Comparison of ENCODE assay signal across 19 cellular contexts in the genomic region with DNA sequence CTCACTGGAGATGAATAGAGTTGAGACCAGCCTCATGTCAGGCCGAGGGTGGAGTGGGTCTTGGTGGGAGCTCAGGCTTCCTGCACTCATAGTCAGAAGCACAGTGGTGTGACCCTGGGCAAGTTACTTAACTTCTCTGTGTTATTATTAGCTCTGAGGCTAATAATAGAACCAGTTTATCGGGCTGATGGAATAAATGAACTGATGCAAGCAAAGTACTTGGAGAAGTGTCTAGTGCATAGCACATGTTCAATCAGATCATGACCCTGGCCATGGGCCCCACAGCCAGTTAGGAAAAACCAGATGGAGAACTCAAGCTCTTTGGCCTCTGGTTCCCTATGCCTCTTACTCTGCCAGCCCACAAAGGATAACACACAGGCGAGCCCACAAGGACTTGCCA. TPM values are rescaled to one million over a fixed set of nuclear protein-coding genes. Genes with fewer than 3 reads are reported as not detected.
DNase-seq lines count a peak whose midpoint lies in the region; ATAC-seq and TF ChIP-seq lines count a peak whose summit lies in the region.
"Had no signal": no experiment of that assay in that cellular context is flagged by ENCODE, and none has a peak within 500 bp of the region (broad histone marks: within the 10 kb centered on the region; RNA-seq: fewer than 3 reads in every experiment).

No MANE protein-coding gene starts in this region.

- no peaks in the 10 kb centered on the region for H3K36me3 ChIP-seq in right atrium auricular region
- no peaks in the 10 kb centered on the region for H3K36me3 ChIP-seq in heart right ventricle
- H3K36me3 ChIP-seq in neuronal stem cell (replicated peaks in 1 of 2; ENCODE audit: control insufficient read depth in 2 of 2, insufficient read depth in 2 of 2, low read length in 2 of 2) = no peaks in the 10 kb centered on the region
- no peaks in the 10 kb centered on the region for H3K36me3 ChIP-seq in upper lobe of right lung
- H3K36me3 ChIP-seq: BLaER1, HAP-1, MG63 had no signal

- H3K79me1 ChIP-seq in neuronal stem cell (ENCODE audit: low read depth, low read length) = no peaks in the 10 kb centered on the region

- H2BK15ac ChIP-seq in neuronal stem cell (ENCODE audit: low read length) = no peak overlapping the region

- H4K91ac ChIP-seq in neuronal stem cell (ENCODE audit: low read depth, low read length, poor library complexity) = no peak overlapping the region

- H3K9me3 ChIP-seq in right atrium auricular region (no peaks in the 10 kb centered on the region), heart right ventricle (no peaks in the 10 kb centered on the region), neuronal stem cell (replicated peaks in 1 of 2; ENCODE audit: control insufficient read depth in 2 of 2, insufficient read depth in 1 of 2, low read depth in 1 of 2, low read length in 2 of 2) (no peaks in the 10 kb centered on the region), upper lobe of right lung (no peaks in the 10 kb centered on the region)
- H3K9me3 ChIP-seq: BLaER1, HAP-1, MG63 had no signal

- no peak for DNase-seq in Right ventricle myocardium inferior (ENCODE audit: missing footprints)
- DNase-seq in right atrium auricular region (ENCODE audit: low spot score) = no peak
- DNase-seq in heart right ventricle = peak in 1 of 2 donors; percentile 30
- no peak for DNase-seq in neuronal stem cell (ENCODE audit: low spot score)
- no peak for DNase-seq in upper lobe of right lung
- DNase-seq in NCI-H226 = no peak
- no peak for DNase-seq in GDM1 (lab: John Stamatoyannopoulos, UW)
- DNase-seq: DMS153, MG63, NCI-H1092 treated with DMSO at 0.1 percent for 48 hours, NCI-H1694, NCI-H446, NCI-H748 treated with DMSO at 0.1 percent for 48 hours, PC-3 had no signal

- H3K4me3 ChIP-seq in right atrium auricular region = no peak overlapping the region
- no peak overlapping the region for H3K4me3 ChIP-seq in heart right ventricle
- H3K4me3 ChIP-seq in neuronal stem cell (ENCODE audit: low read length in 2 of 2) = no peak overlapping the region
- H3K4me3 ChIP-seq in upper lobe of right lung = no peak overlapping the region
- H3K4me3 ChIP-seq: BLaER1, HAP-1, MG63 had no signal

- H4K8ac ChIP-seq in neuronal stem cell (ENCODE audit: low read depth, low read length) = no peak overlapping the region

- H3K9ac ChIP-seq in neuronal stem cell (ENCODE audit: low read depth, low read length, poor library complexity) = peak overlapping the region; percentile 7
- H3K9ac ChIP-seq: BLaER1 had no signal

- H2BK12ac ChIP-seq in neuronal stem cell (ENCODE audit: low read length) = no peak overlapping the region

- no peaks in the 10 kb centered on the region for H3K27me3 ChIP-seq in right atrium auricular region
- H3K27me3 ChIP-seq in heart right ventricle = no peaks in the 10 kb centered on the region
- no peaks in the 10 kb centered on the region for H3K27me3 ChIP-seq in neuronal stem cell (ENCODE audit: control insufficient read depth in 3 of 3, insufficient read depth in 3 of 3, low read depth in 1 of 3, low read length in 3 of 3)
- no peaks in the 10 kb centered on the region for H3K27me3 ChIP-seq in upper lobe of right lung
- H3K27me3 ChIP-seq: BLaER1, MG63 had no signal

- no peak overlapping the region for H2BK5ac ChIP-seq in neuronal stem cell (ENCODE audit: low read length)

- H3K27ac ChIP-seq in right atrium auricular region (peak overlapping the region in 1 of 2 donors; percentile 44), heart right ventricle (peak overlapping the region in 1 of 10 donors; percentile 38), neuronal stem cell (replicated peaks; ENCODE audit: low read length) (no peak overlapping the region), upper lobe of right lung (no peak overlapping the region)
- H3K27ac ChIP-seq: 22Rv1, BLaER1 had no signal

- TF ChIP-seq CTCF in right atrium auricular region (IDR thresholded peaks at IDR 0.05) (no peak), heart right ventricle (IDR thresholded peaks at IDR 0.05) (no peak), upper lobe of right lung (IDR thresholded peaks at IDR 0.05) (no peak)

- H3K4ac ChIP-seq in neuronal stem cell (ENCODE audit: low read length) = no peak overlapping the region

- 48% methylated on average over 3 of the region's 3 CpGs for WGBS in heart right ventricle, 2 donors
- no CpG with 5 or more reads among the region's 3 CpGs for WGBS in neuronal stem cell (ENCODE audit: extremely low coverage in 2 of 2, insufficient read length in 2 of 2, insufficient replicate concordance in 1 of 2), 2 donors

- no peak overlapping the region for H3K14ac ChIP-seq in neuronal stem cell (ENCODE audit: low read length)

- no peak overlapping the region for H2AFZ ChIP-seq in neuronal stem cell (ENCODE audit: low read length)

- H3K4me1 ChIP-seq in right atrium auricular region (peaks cover 0 to 41% of the 10 kb centered on the region in 2 donors), heart right ventricle (peaks cover 5 to 41% (median 24%) of the 10 kb centered on the region in 9 donors), neuronal stem cell (ENCODE audit: control insufficient read depth in 2 of 2, insufficient read depth in 1 of 2, low read depth in 1 of 2, low read length in 2 of 2) (peaks cover 3 to 5% of the 10 kb centered on the region in 2 donors), upper lobe of right lung (peaks cover 25% of the 10 kb centered on the region)
- H3K4me1 ChIP-seq: HAP-1 had no signal

- H3K4me2 ChIP-seq in neuronal stem cell (ENCODE audit: insufficient read depth, low read length, poor library complexity, severe bottlenecking) = no peak overlapping the region
- H3K4me2 ChIP-seq: BLaER1 had no signal

- H2AK5ac ChIP-seq in neuronal stem cell (ENCODE audit: low read depth, low read length) = no peak overlapping the region

- ATAC-seq in Right ventricle myocardium inferior = peak; percentile 69
- peak in 7 of 8 donors; percentile 38 to 84 (median 52) for ATAC-seq in heart right ventricle
- peak; percentile 37 for ATAC-seq in upper lobe of right lung
- no peak for ATAC-seq in GM18502 (IDR thresholded peaks at IDR 0.05; ENCODE audit: poor library complexity, unreplicated experiment)
- ATAC-seq: HepG2, PC-3 had no signal

- H3K23ac ChIP-seq in neuronal stem cell (ENCODE audit: low read depth, low read length, poor library complexity) = no peak overlapping the region

- intact Hi-C loops in Right ventricle myocardium inferior (cut with DNase I) = no loop called here
- intact Hi-C loops in heart right ventricle (cut with DNase I) = loop anchor here in 4 of 10 donors (10.0 kb wide), 3 partner anchors 126 to 596 kb away; a partner anchor contains a TSS
- intact Hi-C loops in upper lobe of right lung (cut with DNase I) = no loop called here

- no peak overlapping the region for H2BK120ac ChIP-seq in neuronal stem cell (ENCODE audit: low read depth, low read length)

- H3K18ac ChIP-seq in neuronal stem cell (ENCODE audit: low read length) = no peak overlapping the region

RNA-seq across cellular contexts. Expression of a gene that starts 45.3 kb away (rescaled TPM):
- total RNA-seq in Right ventricle myocardium inferior = 14.1 TPM
- 10 to 100 TPM; 13.8 to 28.6 TPM for total RNA-seq in right atrium auricular region
- total RNA-seq in heart right ventricle = 10 to 100 TPM in 3 of 10 donors, 1 to 10 TPM in 7; 3.9 to 33.4 (median 8.3) TPM
- polyA plus RNA-seq in heart right ventricle = 10 to 100 TPM in 1 of 2 donors, 1 to 10 TPM in 1; 6.6 to 11.8 TPM
- 0.33 TPM for polyA plus RNA-seq in neuronal stem cell (2013, experiment 1 of 2)
- polyA plus RNA-seq in neuronal stem cell (2013, experiment 2 of 2) = 0.36 TPM
- 85.6 TPM for total RNA-seq in upper lobe of right lung
